ENCODE assay signal across 14 cellular contexts in genomic region chr2:3480352-3481010, GRCh38. TPM values are rescaled to one million over a fixed set of nuclear protein-coding genes. Genes with fewer than 3 reads are reported as not detected.
DNase-seq lines count a peak whose midpoint lies in the region; ATAC-seq and TF ChIP-seq lines count a peak whose summit lies in the region.
"Had no signal": no experiment of that assay in that cellular context is flagged by ENCODE, and none has a peak within 500 bp of the region (broad histone marks: within the 10 kb centered on the region; RNA-seq: fewer than 3 reads in every experiment).

No MANE protein-coding gene starts in this region.

- CTCF ChIA-PET in CD4-positive, alpha-beta T cell (lab: Charles Lee) = interaction anchor here (0.7 to 0.9 kb wide), 2 partner anchors 19 to 170 kb away, joined by 3 read pairs; no protein-coding TSS in a partner anchor

- no peaks in the 10 kb centered on the region for H3K9me3 Mint-ChIP-seq in CD4-positive, alpha-beta T cell
- H3K9me3 Mint-ChIP-seq: H9 had no signal

- no peaks in the 10 kb centered on the region for H3K27me3 Mint-ChIP-seq in CD4-positive, alpha-beta T cell

- peak; percentile 26 for ATAC-seq in CD4-positive, alpha-beta T cell (ENCODE audit: poor library complexity)
- ATAC-seq in HG03521 (IDR thresholded peaks at IDR 0.05; ENCODE audit: unreplicated experiment) = no peak
- ATAC-seq in activated CD4-positive, CD25-positive, alpha-beta regulatory T cell treated with anti-CD3 and anti-CD28 coated beads, Interleukin-2, amount 50 U/mL, for 24 hours = no peak

- no peaks in the 10 kb centered on the region for H3K27me3 ChIP-seq in CD4-positive, alpha-beta T cell (ENCODE audit: control insufficient read depth, insufficient read depth, low read length)
- H3K27me3 ChIP-seq: brain microvascular endothelial cell had no signal

- POLR2A ChIA-PET in CD4-positive, alpha-beta T cell (lab: Charles Lee) = interaction anchor here (0.7 kb wide), 1 partner anchor 142 kb away, joined by 3 read pairs; no protein-coding TSS in a partner anchor

- H3K27ac Mint-ChIP-seq in CD4-positive, alpha-beta T cell = peak overlapping the region; percentile 75
- H3K27ac Mint-ChIP-seq: H9 had no signal

- no peak overlapping the region for H3K4me3 Mint-ChIP-seq in CD4-positive, alpha-beta T cell
- H3K4me3 Mint-ChIP-seq: H9 had no signal

- peak in 2 of 10 experiments; percentile 15 to 19 for DNase-seq in CD4-positive, alpha-beta T cell
- DNase-seq in DMS53 treated with DMSO at 0.1 percent for 48 hours (lab: John Stamatoyannopoulos, UW; ENCODE audit: unreplicated experiment) (peak; percentile 47), NCI-H774 (lab: John Stamatoyannopoulos, UW) (peak; percentile 23), left kidney (ENCODE audit: low read depth, low spot score) (peak; percentile 43), NCI-H2107 treated with DMSO at 0.1 percent for 48 hours (lab: John Stamatoyannopoulos, UW; ENCODE audit: unreplicated experiment) (no peak), GM03348 (ENCODE audit: low spot score) (no peak)
- DNase-seq: activated CD8-positive, alpha-beta memory T cell treated with anti-CD3 and anti-CD28 coated beads, Interleukin-2, amount 50 U/mL, for 4 hours; brain microvascular endothelial cell; H9; NCI-H2107; retina; T-helper 1 cell had no signal

- H3K4me1 Mint-ChIP-seq in CD4-positive, alpha-beta T cell (ENCODE audit: low read depth) = peaks cover 12% of the 10 kb centered on the region

- peaks cover 39% of the 10 kb centered on the region for H3K36me3 Mint-ChIP-seq in CD4-positive, alpha-beta T cell (ENCODE audit: low read depth)

- no peaks in the 10 kb centered on the region for H3K9me3 ChIP-seq in CD4-positive, alpha-beta T cell (ENCODE audit: control insufficient read depth, low read length)

- intact Hi-C loops in CD4-positive, alpha-beta T cell (cut with DNase I, micrococcal nuclease) = no loop called here

- TF ChIP-seq CTCF in CD4-positive, alpha-beta T cell (IDR thresholded peaks at IDR 0.05) = no peak

- H3K27ac ChIP-seq in CD4-positive, alpha-beta T cell (ENCODE audit: low read depth, low read length) = no peak overlapping the region
- H3K27ac ChIP-seq: brain microvascular endothelial cell had no signal

RNA-seq across cellular contexts. Expression of gene ADI1, which starts 38.9 kb away (rescaled TPM):
- 10 to 100 TPM; 28.4 to 30.2 TPM for total RNA-seq in CD4-positive, alpha-beta T cell

Comparison
In these comparisons a context has a peak if more than half of its experiments do, and no peak if none do; other contexts are left out.
1. DNase-seq: peak in DMS53 treated with DMSO at 0.1 percent for 48 hours (single experiment), NCI-H774 (single experiment) and left kidney (single experiment); none in NCI-H2107 treated with DMSO at 0.1 percent for 48 hours (single experiment) and GM03348 (single experiment).